ENCODE assay signal across 8 cellular contexts in genomic region chr2:21422050-21422449, GRCh38.
A peak's percentile ranks its signal among the peaks of the same experiment; 100 is the strongest.
DNase-seq lines count a peak whose midpoint lies in the region; TF ChIP-seq lines count a peak whose summit lies in the region.

No MANE protein-coding gene starts in this region.

- TF ChIP-seq POLR2A in Peyer's patch (IDR thresholded peaks at IDR 0.05), result no peak

- H3K4me3 ChIP-seq in HFF-Myc (replicated peaks; ENCODE audit: low read depth, low read length), result no peak overlapping the region
- no peak overlapping the region for H3K4me3 ChIP-seq in OCI-LY1 (ENCODE audit: low read depth, low read length, poor library complexity, severe bottlenecking)
- H3K4me3 ChIP-seq in Peyer's patch, result no peak overlapping the region

- H3K79me2 ChIP-seq in OCI-LY1 (ENCODE audit: insufficient read depth, low read length), result no peaks in the 10 kb centered on the region

- TF ChIP-seq CTCF in HFF-Myc (IDR thresholded peaks at IDR 0.05; ENCODE audit: low read depth, low read length, missing control alignments) (peak; percentile 35), OCI-LY1 (IDR thresholded peaks at IDR 0.05; ENCODE audit: low read length) (peak; percentile 71), Peyer's patch (IDR thresholded peaks at IDR 0.05) (no peak)

- H3K9ac ChIP-seq in OCI-LY1 (ENCODE audit: low read length), result no peak overlapping the region

- no peak overlapping the region for H2AFZ ChIP-seq in OCI-LY1 (ENCODE audit: low read length)

- H3K36me3 ChIP-seq in OCI-LY1 (ENCODE audit: insufficient read depth, low read length), result no peaks in the 10 kb centered on the region
- H3K36me3 ChIP-seq in Peyer's patch, result no peaks in the 10 kb centered on the region

- H3K27me3 ChIP-seq in OCI-LY1 (ENCODE audit: insufficient read depth, low read length), result no peaks in the 10 kb centered on the region
- H3K27me3 ChIP-seq in Peyer's patch, result no peaks in the 10 kb centered on the region

- H3K27ac ChIP-seq in OCI-LY1 (ENCODE audit: low read depth, low read length, poor library complexity, severe bottlenecking), result no peak overlapping the region
- no peak overlapping the region for H3K27ac ChIP-seq in Peyer's patch

- H4K20me1 ChIP-seq in OCI-LY1 (ENCODE audit: insufficient read depth, low read length), result no peaks in the 10 kb centered on the region

- no peak overlapping the region for H3K4me2 ChIP-seq in OCI-LY1 (ENCODE audit: low read length)

- H3K9me3 ChIP-seq in OCI-LY1 (ENCODE audit: low read length), result no peaks in the 10 kb centered on the region
- no peaks in the 10 kb centered on the region for H3K9me3 ChIP-seq in Peyer's patch

- peak; percentile 29 to 37 for DNase-seq in activated T-cell treated with anti-CD3 and anti-CD28 coated beads, Interleukin-2, amount 50 U/mL, for 48 hours
- DNase-seq in activated T-cell treated with anti-CD3 and anti-CD28 coated beads for 4 hours, result no peak
- no peak for DNase-seq in HFF-Myc (ENCODE audit: extremely low read depth, low read depth)
- peak; percentile 5 for DNase-seq in germinal center (ENCODE audit: low spot score)
- no peak for DNase-seq in occipital lobe (lab: John Stamatoyannopoulos, UW)
- DNase-seq in HuH-7.5 (ENCODE audit: low spot score), result no peak
- no peak for DNase-seq in Peyer's patch

- no peaks in the 10 kb centered on the region for H3K9me2 ChIP-seq in OCI-LY1 (ENCODE audit: low read depth, low read length)

- H3K4me1 ChIP-seq in OCI-LY1 (ENCODE audit: insufficient read depth, low read length, severe bottlenecking) (no peaks in the 10 kb centered on the region), Peyer's patch (no peaks in the 10 kb centered on the region)

- H3F3A ChIP-seq in OCI-LY1 (ENCODE audit: insufficient read depth, low read length), result no peaks in the 10 kb centered on the region

Comparison
In these comparisons a context has a peak if more than half of its experiments do, and no peak if none do; other contexts are left out.
1. DNase-seq: peak in activated T-cell treated with anti-CD3 and anti-CD28 coated beads, Interleukin-2, amount 50 U/mL, for 48 hours (2 of 2) and germinal center (single experiment); none in activated T-cell treated with anti-CD3 and anti-CD28 coated beads for 4 hours (single experiment), HFF-Myc (single experiment), occipital lobe (single experiment), HuH-7.5 (single experiment) and Peyer's patch (0 of 3).
2. CTCF ChIP-seq: peak in HFF-Myc (single experiment) and OCI-LY1 (single experiment); none in Peyer's patch (0 of 6).